In the genomic region with DNA sequence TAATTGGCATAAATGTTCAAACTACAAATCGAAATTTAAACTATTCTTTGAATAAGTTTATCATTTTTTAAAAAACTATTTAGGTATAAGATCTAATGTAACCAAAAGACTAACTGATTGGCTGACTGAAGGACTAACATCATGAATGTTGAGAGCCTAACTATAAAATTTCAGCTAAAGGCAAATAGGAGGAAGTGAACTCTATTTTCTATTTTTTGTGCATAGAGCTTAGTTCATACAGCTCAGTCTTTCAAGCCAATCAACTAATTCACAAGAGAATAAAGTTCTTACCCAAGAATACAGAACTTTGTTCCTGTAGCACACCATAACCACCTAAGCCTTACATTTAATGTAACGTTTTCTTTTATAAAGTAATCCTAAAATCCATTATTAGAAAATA, we compare ENCODE assay signal across 19 cellular contexts.
"Had no signal": no experiment of that assay in that cellular context is flagged by ENCODE, and none has a peak within 500 bp of the region (broad histone marks: within the 10 kb centered on the region; RNA-seq: fewer than 3 reads in every experiment).

No MANE protein-coding gene starts in this region.

- H3K4me3 ChIP-seq: adrenal gland, ascending aorta, colonic mucosa, dorsolateral prefrontal cortex, left ventricle myocardium inferior, neural progenitor cell, prostate gland, thoracic aorta had no signal

- H3K27me3 ChIP-seq: adrenal gland, ascending aorta, colonic mucosa, dorsolateral prefrontal cortex, neural progenitor cell had no signal

- FAIRE-seq: endothelial cell of umbilical vein had no signal

- H3K4me1 ChIP-seq: adrenal gland, ascending aorta, colonic mucosa, neural progenitor cell, prostate gland had no signal

- ATAC-seq: effector memory CD8-positive, alpha-beta T cell; esophagus mucosa; naive thymus-derived CD4-positive, alpha-beta T cell had no signal

- H3K27ac ChIP-seq: adrenal gland, ascending aorta, colonic mucosa, dorsolateral prefrontal cortex, left ventricle myocardium inferior, neural progenitor cell, prostate gland, thoracic aorta had no signal

- H2AFZ ChIP-seq: neural progenitor cell had no signal

- DNase-seq: activated naive CD4-positive, alpha-beta T cell; activated T-cell treated with anti-CD3 and anti-CD28 coated beads, Interleukin-2, amount 50 U/mL, for 1 hour; adrenal gland; central memory CD4-positive, alpha-beta T cell; colonic mucosa; dorsolateral prefrontal cortex; effector memory CD8-positive, alpha-beta T cell; foreskin melanocyte; immature natural killer cell; left ventricle myocardium inferior; naive thymus-derived CD4-positive, alpha-beta T cell; stimulated activated CD4-positive, alpha-beta T cell treated with anti-CD3 and anti-CD28 coated beads, Interleukin-4, amount 100 ng/mL, for 24 hours; stimulated activated naive CD4-positive, alpha-beta T cell treated with Interleukin-2 at 50 U/mL for 16 hours had no signal

- H3K9me3 ChIP-seq: adrenal gland, ascending aorta, colonic mucosa, left ventricle myocardium inferior, prostate gland, thoracic aorta had no signal

- H3K36me3 ChIP-seq: adrenal gland, ascending aorta, colonic mucosa, left ventricle myocardium inferior, neural progenitor cell, prostate gland, thoracic aorta had no signal
